Comparison of ENCODE assay signal across 1 cellular context in the genomic region with DNA sequence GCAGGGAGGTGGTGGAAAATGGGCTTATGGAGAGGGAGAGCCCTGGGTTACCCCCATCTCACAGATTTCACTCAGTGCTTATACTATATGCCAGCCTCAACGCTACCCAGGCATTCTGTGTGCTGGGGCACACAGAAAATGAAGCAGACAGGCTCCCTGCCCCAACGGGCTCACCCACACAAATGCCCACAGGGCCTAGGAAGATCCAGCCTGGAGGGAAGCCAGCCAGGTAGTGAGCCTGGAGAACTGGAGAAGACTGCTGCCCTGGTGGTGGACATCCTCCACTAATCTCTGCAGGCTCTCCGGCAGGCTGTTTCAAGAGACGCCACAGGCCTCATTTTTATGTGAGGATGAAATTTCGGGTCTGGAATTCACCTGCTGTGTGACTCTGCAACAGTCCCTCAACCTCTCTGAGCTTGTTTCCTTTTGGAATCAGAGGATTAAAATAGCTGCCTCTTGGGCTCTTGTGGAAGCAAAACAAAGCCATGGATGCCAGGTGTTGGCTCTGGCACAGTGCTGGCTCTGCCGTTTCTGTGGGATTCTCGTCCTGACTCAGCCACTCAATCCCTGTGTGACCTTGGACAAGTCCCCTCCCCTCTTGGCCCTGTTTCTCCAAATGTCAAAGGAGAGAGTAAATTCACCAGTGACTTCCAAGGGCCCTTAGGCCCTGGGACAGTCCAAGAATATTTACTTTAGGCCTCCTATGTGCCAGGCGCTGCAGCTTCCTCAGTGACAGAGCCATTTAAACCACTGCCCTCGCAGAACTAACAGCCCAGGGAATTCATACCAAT.
TF ChIP-seq lines count a peak whose summit lies in the region.

No MANE protein-coding gene starts in this region.

TF ChIP-seq in K562, 482 proteins besides CTCF, POLR2A, EP300 and RAD21 (continues in another document):
- TF ChIP-seq PTBP1 (IDR thresholded peaks at IDR 0.05; ENCODE audit: low read depth, low read length) (0 out of 2 replicates have a peak, but pooled peaks have one; percentile 73), SMARCA5 (IDR thresholded peaks at IDR 0.05) (0 out of 2 replicates have a peak, but pooled peaks have one; percentile 40), ZNF282 (CRISPR knock-in tag; IDR thresholded peaks at IDR 0.05) (no peak), NFIC (IDR thresholded peaks at IDR 0.05) (0 out of 2 replicates have a peak, but pooled peaks have one; percentile 1), DACH1 (IDR thresholded peaks at IDR 0.05; ENCODE audit: partially characterized antibody) (peak; percentile 35), RCOR1 (IDR thresholded peaks at IDR 0.05; ENCODE audit: borderline replicate concordance in 1 of 2, low read depth in 2 of 2, low read length in 2 of 2) (peak; percentile 7 to 74; a peak in 1 of 4 replicates), GTF3C2 (IDR thresholded peaks at IDR 0.05; ENCODE audit: borderline replicate concordance, extremely low read depth, insufficient read length) (no peak), ZBTB34 (CRISPR knock-in tag; IDR thresholded peaks at IDR 0.05) (no peak), ZNF561 (CRISPR knock-in tag; conservative IDR thresholded peaks at IDR 0.05) (no peak), ZNF263 (CRISPR knock-in tag; IDR thresholded peaks at IDR 0.05; ENCODE audit: borderline replicate concordance) (0 out of 2 replicates have a peak, but pooled peaks have one; percentile 3), RBM25 (IDR thresholded peaks at IDR 0.05; ENCODE audit: low read depth, low read length, severe bottlenecking) (peak; percentile 97), COPS2 (conservative IDR thresholded peaks at IDR 0.05) (no peak), MLX (CRISPR knock-in tag; conservative IDR thresholded peaks at IDR 0.05) (no peak), HDAC2 (IDR thresholded peaks at IDR 0.05) (peak; percentile 85), NR1H2 (CRISPR knock-in tag; IDR thresholded peaks at IDR 0.05) (no peak), YBX1 (IDR thresholded peaks at IDR 0.05) (no peak), MTA3 (IDR thresholded peaks at IDR 0.05; ENCODE audit: borderline replicate concordance) (no peak), BCOR (IDR thresholded peaks at IDR 0.05) (peak; percentile 97), ZFP36 (IDR thresholded peaks at IDR 0.05; ENCODE audit: low read depth, low read length, partially characterized antibody) (peak; percentile 92), CHD4 (IDR thresholded peaks at IDR 0.05; ENCODE audit: insufficient read depth, insufficient replicate concordance, low read depth, low read length, poor library complexity, severe bottlenecking) (peak; percentile 38), RB1 (IDR thresholded peaks at IDR 0.05; ENCODE audit: low read depth) (no peak)
- TF ChIP-seq, protein P1, sequence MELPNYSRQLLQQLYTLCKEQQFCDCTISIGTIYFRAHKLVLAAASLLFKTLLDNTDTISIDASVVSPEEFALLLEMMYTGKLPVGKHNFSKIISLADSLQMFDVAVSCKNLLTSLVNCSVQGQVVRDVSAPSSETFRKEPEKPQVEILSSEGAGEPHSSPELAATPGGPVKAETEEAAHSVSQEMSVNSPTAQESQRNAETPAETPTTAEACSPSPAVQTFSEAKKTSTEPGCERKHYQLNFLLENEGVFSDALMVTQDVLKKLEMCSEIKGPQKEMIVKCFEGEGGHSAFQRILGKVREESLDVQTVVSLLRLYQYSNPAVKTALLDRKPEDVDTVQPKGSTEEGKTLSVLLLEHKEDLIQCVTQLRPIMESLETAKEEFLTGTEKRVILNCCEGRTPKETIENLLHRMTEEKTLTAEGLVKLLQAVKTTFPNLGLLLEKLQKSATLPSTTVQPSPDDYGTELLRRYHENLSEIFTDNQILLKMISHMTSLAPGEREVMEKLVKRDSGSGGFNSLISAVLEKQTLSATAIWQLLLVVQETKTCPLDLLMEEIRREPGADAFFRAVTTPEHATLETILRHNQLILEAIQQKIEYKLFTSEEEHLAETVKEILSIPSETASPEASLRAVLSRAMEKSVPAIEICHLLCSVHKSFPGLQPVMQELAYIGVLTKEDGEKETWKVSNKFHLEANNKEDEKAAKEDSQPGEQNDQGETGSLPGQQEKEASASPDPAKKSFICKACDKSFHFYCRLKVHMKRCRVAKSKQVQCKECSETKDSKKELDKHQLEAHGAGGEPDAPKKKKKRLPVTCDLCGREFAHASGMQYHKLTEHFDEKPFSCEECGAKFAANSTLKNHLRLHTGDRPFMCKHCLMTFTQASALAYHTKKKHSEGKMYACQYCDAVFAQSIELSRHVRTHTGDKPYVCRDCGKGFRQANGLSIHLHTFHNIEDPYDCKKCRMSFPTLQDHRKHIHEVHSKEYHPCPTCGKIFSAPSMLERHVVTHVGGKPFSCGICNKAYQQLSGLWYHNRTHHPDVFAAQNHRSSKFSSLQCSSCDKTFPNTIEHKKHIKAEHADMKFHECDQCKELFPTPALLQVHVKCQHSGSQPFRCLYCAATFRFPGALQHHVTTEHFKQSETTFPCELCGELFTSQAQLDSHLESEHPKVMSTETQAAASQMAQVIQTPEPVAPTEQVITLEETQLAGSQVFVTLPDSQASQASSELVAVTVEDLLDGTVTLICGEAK (IDR thresholded peaks at IDR 0.05), result 0 out of 2 replicates have a peak, but pooled peaks have one; percentile 0
- TF ChIP-seq, protein P1 (CRISPR knock-in tag; IDR thresholded peaks at IDR 0.05), result no peak
- TF ChIP-seq, protein P2, sequence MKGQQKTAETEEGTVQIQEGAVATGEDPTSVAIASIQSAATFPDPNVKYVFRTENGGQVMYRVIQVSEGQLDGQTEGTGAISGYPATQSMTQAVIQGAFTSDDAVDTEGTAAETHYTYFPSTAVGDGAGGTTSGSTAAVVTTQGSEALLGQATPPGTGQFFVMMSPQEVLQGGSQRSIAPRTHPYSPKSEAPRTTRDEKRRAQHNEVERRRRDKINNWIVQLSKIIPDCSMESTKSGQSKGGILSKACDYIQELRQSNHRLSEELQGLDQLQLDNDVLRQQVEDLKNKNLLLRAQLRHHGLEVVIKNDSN (CRISPR knock-in tag; IDR thresholded peaks at IDR 0.05), result 0 out of 2 replicates have a peak, but pooled peaks have one; percentile 9
- TF ChIP-seq, protein P3, sequence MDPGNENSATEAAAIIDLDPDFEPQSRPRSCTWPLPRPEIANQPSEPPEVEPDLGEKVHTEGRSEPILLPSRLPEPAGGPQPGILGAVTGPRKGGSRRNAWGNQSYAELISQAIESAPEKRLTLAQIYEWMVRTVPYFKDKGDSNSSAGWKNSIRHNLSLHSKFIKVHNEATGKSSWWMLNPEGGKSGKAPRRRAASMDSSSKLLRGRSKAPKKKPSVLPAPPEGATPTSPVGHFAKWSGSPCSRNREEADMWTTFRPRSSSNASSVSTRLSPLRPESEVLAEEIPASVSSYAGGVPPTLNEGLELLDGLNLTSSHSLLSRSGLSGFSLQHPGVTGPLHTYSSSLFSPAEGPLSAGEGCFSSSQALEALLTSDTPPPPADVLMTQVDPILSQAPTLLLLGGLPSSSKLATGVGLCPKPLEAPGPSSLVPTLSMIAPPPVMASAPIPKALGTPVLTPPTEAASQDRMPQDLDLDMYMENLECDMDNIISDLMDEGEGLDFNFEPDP (CRISPR knock-in tag; IDR thresholded peaks at IDR 0.05), result no peak
- TF ChIP-seq, protein P4, sequence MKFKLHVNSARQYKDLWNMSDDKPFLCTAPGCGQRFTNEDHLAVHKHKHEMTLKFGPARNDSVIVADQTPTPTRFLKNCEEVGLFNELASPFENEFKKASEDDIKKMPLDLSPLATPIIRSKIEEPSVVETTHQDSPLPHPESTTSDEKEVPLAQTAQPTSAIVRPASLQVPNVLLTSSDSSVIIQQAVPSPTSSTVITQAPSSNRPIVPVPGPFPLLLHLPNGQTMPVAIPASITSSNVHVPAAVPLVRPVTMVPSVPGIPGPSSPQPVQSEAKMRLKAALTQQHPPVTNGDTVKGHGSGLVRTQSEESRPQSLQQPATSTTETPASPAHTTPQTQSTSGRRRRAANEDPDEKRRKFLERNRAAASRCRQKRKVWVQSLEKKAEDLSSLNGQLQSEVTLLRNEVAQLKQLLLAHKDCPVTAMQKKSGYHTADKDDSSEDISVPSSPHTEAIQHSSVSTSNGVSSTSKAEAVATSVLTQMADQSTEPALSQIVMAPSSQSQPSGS (CRISPR knock-in tag; IDR thresholded peaks at IDR 0.05), result no peak
